Comparison of ENCODE assay signal across 10 cellular contexts in genomic region chr1:81330111-81330510, GRCh38.
"Had no signal": no experiment of that assay in that cellular context is flagged by ENCODE, and none has a peak within 500 bp of the region (broad histone marks: within the 10 kb centered on the region; RNA-seq: fewer than 3 reads in every experiment).

No MANE protein-coding gene starts in this region.

- H3K27ac ChIP-seq: GM23248 had no signal

- H3K36me3 ChIP-seq: HAP-1 had no signal

- ATAC-seq: GM23338, HCT116 had no signal

- H3K9ac ChIP-seq: GM23248 had no signal

- H3K4me2 ChIP-seq: GM23338 had no signal

- H2AFZ ChIP-seq: GM23248, GM23338 had no signal

- DNase-seq: GM23248, GOT3, H7, H9, HCEC 1CT, HFFc6 had no signal

- H3K9me3 ChIP-seq: HAP-1 had no signal

- FAIRE-seq: H1 had no signal

- H3K4me3 ChIP-seq: GM23248, GM23338, HAP-1 had no signal
